Comparison of ENCODE assay signal across 9 cellular contexts in the genomic region with DNA sequence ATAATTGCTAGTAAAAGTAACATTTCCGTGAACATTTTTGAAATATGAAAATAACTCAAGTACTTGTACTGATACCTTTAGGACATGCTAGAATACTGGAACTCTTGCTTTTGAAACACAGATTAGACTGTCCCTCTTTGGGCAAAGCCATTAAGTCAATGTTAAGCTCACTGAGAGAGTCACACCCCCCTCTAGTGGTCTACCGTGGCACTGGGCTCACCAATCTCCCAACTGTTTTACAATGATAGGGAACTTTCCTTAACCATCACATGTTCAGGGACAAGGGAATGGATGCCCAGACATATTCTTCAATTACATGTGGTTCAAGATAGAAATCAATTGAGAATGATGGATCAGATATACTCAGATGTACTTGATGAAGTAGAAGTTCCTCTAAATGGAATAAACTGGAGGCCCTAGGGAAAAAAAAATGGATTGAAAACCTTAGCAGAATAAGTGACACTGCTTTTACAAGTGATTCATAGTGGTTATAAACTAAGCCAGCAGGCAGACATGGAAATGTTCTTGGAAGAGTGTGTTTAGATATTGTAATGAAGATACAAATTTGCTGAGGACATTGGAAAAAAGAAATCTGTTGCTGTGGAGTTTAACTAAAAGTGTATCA. TPM values are rescaled to one million over a fixed set of nuclear protein-coding genes. Genes with fewer than 3 reads are reported as not detected.
A peak's percentile ranks its signal among the peaks of the same experiment; 100 is the strongest.
DNase-seq lines count a peak whose midpoint lies in the region; ATAC-seq, FAIRE-seq and TF ChIP-seq lines count a peak whose summit lies in the region.
"Had no signal": no experiment of that assay in that cellular context is flagged by ENCODE, and none has a peak within 500 bp of the region (broad histone marks: within the 10 kb centered on the region; RNA-seq: fewer than 3 reads in every experiment).

No MANE protein-coding gene starts in this region.

- TF ChIP-seq CTCF in Calu3 (IDR thresholded peaks at IDR 0.05; ENCODE audit: unreplicated experiment) (peak; percentile 62), RWPE1 (conservative IDR thresholded peaks at IDR 0.05; ENCODE audit: low read depth) (peak; percentile 62), ovary (IDR thresholded peaks at IDR 0.05) (peak; percentile 30 to 40 (median 33)), tibial nerve (IDR thresholded peaks at IDR 0.05) (peak; percentile 51 to 74 (median 63))

- no peaks in the 10 kb centered on the region for H3K4me1 Mint-ChIP-seq in Calu3 (ENCODE audit: low read depth, unreplicated experiment)
- H3K4me1 Mint-ChIP-seq: activated naive CD4-positive, alpha-beta T cell treated with anti-CD3 and anti-CD28 coated beads, Interleukin-2, amount 50 U/mL, for 24 hours had no signal

- no peak overlapping the region for H3K27ac ChIP-seq in RWPE1
- H3K27ac ChIP-seq in ovary = no peak overlapping the region
- H3K27ac ChIP-seq in tibial nerve = no peak overlapping the region

- no peaks in the 10 kb centered on the region for H3K9me3 Mint-ChIP-seq in Calu3 (ENCODE audit: low read depth, unreplicated experiment)
- H3K9me3 Mint-ChIP-seq: activated naive CD4-positive, alpha-beta T cell treated with anti-CD3 and anti-CD28 coated beads, Interleukin-2, amount 50 U/mL, for 24 hours had no signal

- no peaks in the 10 kb centered on the region for H3K27me3 ChIP-seq in ovary
- H3K27me3 ChIP-seq in tibial nerve = no peaks in the 10 kb centered on the region

- no peak overlapping the region for H3K4me3 Mint-ChIP-seq in Calu3 (ENCODE audit: low read depth, unreplicated experiment)
- H3K4me3 Mint-ChIP-seq: activated naive CD4-positive, alpha-beta T cell treated with anti-CD3 and anti-CD28 coated beads, Interleukin-2, amount 50 U/mL, for 24 hours had no signal

- 2 to 8% (median 3%) methylated on average over 2 of the region's 2 CpGs for WGBS in ovary, 3 donors
- WGBS in tibial nerve, 2 donors = 1% methylated on average over 2 of the region's 2 CpGs

- DNase-seq in Calu3 (peak; percentile 81), HS-5 (ENCODE audit: low read depth) (peak; percentile 65), RWPE1 (ENCODE audit: low spot score) (peak; percentile 60), frontal cortex (ENCODE audit: low spot score in 2 of 2) (peak; percentile 28 to 52), ovary (peak; percentile 18 to 68 (median 60)), tibial nerve (ENCODE audit: low spot score in 2 of 2) (peak; percentile 51 to 88)
- peak; percentile 20 for DNase-seq in activated effector memory CD4-positive, alpha-beta T cell treated with Interleukin-2 at 50 U/mL for 16 hours

- intact Hi-C loops in Calu3 (cut with micrococcal nuclease; ENCODE audit: unreplicated experiment) (loop anchor here (1.0 to 2.0 kb wide), 2 partner anchors 90 to 130 kb away; no protein-coding TSS in a partner anchor), ovary (cut with DNase I) (no loop called here)

- no peak for ATAC-seq in HG03571 (IDR thresholded peaks at IDR 0.05; ENCODE audit: unreplicated experiment)

- TF ChIP-seq POLR2A in ovary (IDR thresholded peaks at IDR 0.05) (no peak), tibial nerve (IDR thresholded peaks at IDR 0.05) (no peak)

- TF ChIP-seq EP300 in ovary (IDR thresholded peaks at IDR 0.05) (no peak), tibial nerve (IDR thresholded peaks at IDR 0.05) (no peak)

- BruUV-seq in Calu3 (replicated peaks; lab: Mats Ljungman, UMichigan) = no TSS peak

- POLR2A ChIA-PET in RWPE1 (lab: Yijun Ruan, JAX; ENCODE audit: low non-redundant PET) = no interaction called here

- H3K36me3 Mint-ChIP-seq in Calu3 (ENCODE audit: insufficient read depth, unreplicated experiment) = no peaks in the 10 kb centered on the region
- H3K36me3 Mint-ChIP-seq: activated naive CD4-positive, alpha-beta T cell treated with anti-CD3 and anti-CD28 coated beads, Interleukin-2, amount 50 U/mL, for 24 hours had no signal

- H3K4me3 ChIP-seq in ovary = no peak overlapping the region
- no peak overlapping the region for H3K4me3 ChIP-seq in tibial nerve

- no peak overlapping the region for H3K27ac Mint-ChIP-seq in Calu3 (ENCODE audit: unreplicated experiment)
- H3K27ac Mint-ChIP-seq: activated naive CD4-positive, alpha-beta T cell treated with anti-CD3 and anti-CD28 coated beads, Interleukin-2, amount 50 U/mL, for 24 hours had no signal

- FAIRE-seq in frontal cortex (lab: Jason Lieb, UNC) = no peak

- CTCF ChIA-PET in Calu3 (lab: Charles Lee) = interaction anchor here (0.5 to 2.1 kb wide), 13 partner anchors 48 to 589 kb away, joined by 3 to 11 read pairs (median 4); no protein-coding TSS in a partner anchor
- CTCF ChIA-PET in RWPE1 (lab: Yijun Ruan, JAX) = interaction anchor here (0.6 to 1.7 kb wide), 4 partner anchors 19 to 91 kb away, joined by 3 to 7 read pairs (median 4); no protein-coding TSS in a partner anchor

- H3K9me3 ChIP-seq in ovary (no peaks in the 10 kb centered on the region), tibial nerve (no peaks in the 10 kb centered on the region)

- peaks cover 9% of the 10 kb centered on the region for H3K27me3 Mint-ChIP-seq in Calu3 (ENCODE audit: unreplicated experiment)
- H3K27me3 Mint-ChIP-seq: activated naive CD4-positive, alpha-beta T cell treated with anti-CD3 and anti-CD28 coated beads, Interleukin-2, amount 50 U/mL, for 24 hours had no signal

- H3K4me1 ChIP-seq in ovary (ENCODE audit: insufficient read depth) (no peaks in the 10 kb centered on the region), tibial nerve (no peaks in the 10 kb centered on the region)

- H3K36me3 ChIP-seq in ovary (no peaks in the 10 kb centered on the region), tibial nerve (no peaks in the 10 kb centered on the region)

RNA-seq across cellular contexts. Expression of gene NANOG, which starts 17.8 kb away (rescaled TPM):
- not detected in 2 replicates for total RNA-seq in Calu3 (2022)
- not detected for total RNA-seq in frontal cortex
- total RNA-seq in ovary = under 1 TPM in 5 of 7 donors, not detected in 2; under 0.01 to 0.62 (median 0.28) TPM
- under 1 TPM in 1 of 2 donors, not detected in 1; 0.01 TPM for polyA plus RNA-seq in ovary
- under 1 TPM in 3 of 4 donors, not detected in 1; 0.20 to 0.87 (median 0.84) TPM for total RNA-seq in tibial nerve

RNA-seq across cellular contexts. Expression of gene NANOGNB, which starts 42.0 kb away (rescaled TPM):
- total RNA-seq in Calu3 (2022) (not detected in 2 replicates), frontal cortex (not detected), ovary (not detected), tibial nerve (not detected)
- not detected for polyA plus RNA-seq in ovary

RNA-seq across cellular contexts. Expression of gene CLEC4C, which starts 59.8 kb away (rescaled TPM):
- total RNA-seq in Calu3 (2022) (not detected in 2 replicates), frontal cortex (not detected), ovary (not detected), tibial nerve (not detected)
- polyA plus RNA-seq in ovary = under 1 TPM; 0.12 to 0.47 TPM

Comparison
In these comparisons a context has a peak if more than half of its experiments do, and no peak if none do; other contexts are left out.
1. DNase-seq: peak in every context shown above with its lines; median percentile 81 in Calu3; 70 in tibial nerve; 65 in HS-5; 60 in RWPE1; 60 in ovary; 40 in frontal cortex; 20 in activated effector memory CD4-positive, alpha-beta T cell treated with Interleukin-2 at 50 U/mL for 16 hours.